Comparison of ENCODE assay signal across 19 cellular contexts in the genomic region with DNA sequence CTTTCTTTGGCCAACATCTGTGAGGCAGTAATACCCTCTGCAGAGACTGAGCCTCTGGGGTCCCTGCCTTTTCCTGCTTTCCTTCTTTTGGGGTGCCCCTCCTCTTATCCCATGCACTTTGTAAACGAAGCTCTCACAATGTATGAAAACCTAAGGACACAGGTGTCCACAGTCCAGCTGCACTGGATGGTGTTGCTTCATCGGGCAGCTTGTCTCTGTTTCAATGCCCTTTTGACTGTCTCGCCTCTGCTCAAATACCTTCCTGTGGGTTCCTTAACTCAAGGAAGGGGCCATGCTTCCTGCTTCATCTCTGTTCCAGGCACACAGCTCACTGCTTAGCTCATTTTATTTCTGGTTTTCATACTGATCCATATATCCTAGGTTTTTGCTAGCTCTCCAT. TPM values are rescaled to one million over a fixed set of nuclear protein-coding genes. Genes with fewer than 3 reads are reported as not detected.
"Had no signal": no experiment of that assay in that cellular context is flagged by ENCODE, and none has a peak within 500 bp of the region (broad histone marks: within the 10 kb centered on the region; RNA-seq: fewer than 3 reads in every experiment).

No MANE protein-coding gene starts in this region.

- H3K9me3 ChIP-seq: esophagus muscularis mucosa, left lung, upper lobe of right lung had no signal

- H3K27me3 ChIP-seq: cardiac muscle cell, esophagus muscularis mucosa, left lung, upper lobe of right lung had no signal

- H3K4me3 Mint-ChIP-seq: nephron; stimulated activated naive CD8-positive, alpha-beta T cell treated with anti-CD3 and anti-CD28 coated beads, Interleukin-15, Interleukin-2, amounts not matched to agents 100 ng/mL and 50 ng/mL, for 24 hours; T-helper 1 cell treated with Interleukin-12 subunit alpha and Interleukin-12 subunit beta and Interleukin-4 antibody, amounts not matched to agents 30 μg/mL and 1 μg/mL, for 36 hours had no signal

- H3K27ac ChIP-seq: cardiac muscle cell, upper lobe of right lung, WERI-Rb-1 had no signal

- DNase-seq: activated CD4-positive, alpha-beta T cell treated with anti-CD3 and anti-CD28 coated beads for 4 hours; activated CD8-positive, alpha-beta memory T cell treated with anti-CD3 and anti-CD28 coated beads, Interleukin-2, amount 50 U/mL, for 48 hours; activated naive CD4-positive, alpha-beta T cell; islet precursor cell; left lung; mesenchymal stem cell; occipital lobe; right cardiac atrium; SK-N-SH; small intestine; stimulated activated CD4-positive, alpha-beta T cell treated with anti-CD3 and anti-CD28 coated beads, Interleukin-4, amount 100 ng/mL, for 4 hours; stimulated activated CD8-positive, alpha-beta memory T cell treated with anti-CD3 and anti-CD28 coated beads, Interleukin-4, amount 100 ng/mL, for 48 hours; WERI-Rb-1 had no signal

- H3K4me1 Mint-ChIP-seq: nephron had no signal

- ATAC-seq: upper lobe of right lung had no signal

- H3K27me3 Mint-ChIP-seq: stimulated activated naive CD8-positive, alpha-beta T cell treated with anti-CD3 and anti-CD28 coated beads, Interleukin-15, Interleukin-2, amounts not matched to agents 100 ng/mL and 50 ng/mL, for 24 hours had no signal

- H3K4me3 ChIP-seq: cardiac muscle cell, esophagus muscularis mucosa, left lung, upper lobe of right lung had no signal

- H3K27ac Mint-ChIP-seq: stimulated activated naive CD8-positive, alpha-beta T cell treated with anti-CD3 and anti-CD28 coated beads, Interleukin-15, Interleukin-2, amounts not matched to agents 100 ng/mL and 50 ng/mL, for 24 hours; T-helper 1 cell treated with Interleukin-12 subunit alpha and Interleukin-12 subunit beta and Interleukin-4 antibody, amounts not matched to agents 30 μg/mL and 1 μg/mL, for 36 hours had no signal

- H3K36me3 ChIP-seq: cardiac muscle cell had no signal

RNA-seq across cellular contexts. Expression of gene RBP5, which starts 26.1 kb away (rescaled TPM):
- total RNA-seq: occipital lobe had no signal
